ENCODE assay signal across 1 cellular context in genomic region chr5:176588297-176588696, GRCh38.
TF ChIP-seq lines count a peak whose summit lies in the region.

No MANE protein-coding gene starts in this region.

TF ChIP-seq in HEK293, 187 proteins besides CTCF, POLR2A, EP300 and RAD21 (continued from another document and continues in another):
- TF ChIP-seq ZNF341 (tag by site-specific recombination; IDR thresholded peaks at IDR 0.05; ENCODE audit: low read depth) (no peak), MYNN (tag by site-specific recombination; IDR thresholded peaks at IDR 0.05; ENCODE audit: borderline replicate concordance) (no peak), ZNF701 (tag by site-specific recombination; IDR thresholded peaks at IDR 0.05) (no peak), ZNF202 (tag by site-specific recombination; IDR thresholded peaks at IDR 0.05; ENCODE audit: borderline replicate concordance) (no peak), ZNF266 (tag by site-specific recombination; IDR thresholded peaks at IDR 0.05; ENCODE audit: low read depth) (no peak), REPIN1 (tag by site-specific recombination; IDR thresholded peaks at IDR 0.05; ENCODE audit: low read depth) (no peak), SALL2 (tag by site-specific recombination; IDR thresholded peaks at IDR 0.05; ENCODE audit: borderline replicate concordance) (no peak), ZIC2 (tag by site-specific recombination; IDR thresholded peaks at IDR 0.05) (no peak), KLF8 (tag by site-specific recombination; IDR thresholded peaks at IDR 0.05) (no peak), PRDM2 (tag by site-specific recombination; IDR thresholded peaks at IDR 0.05; ENCODE audit: borderline replicate concordance) (no peak), ELK4 (IDR thresholded peaks at IDR 0.05; ENCODE audit: borderline replicate concordance, low read depth, low read length) (no peak), BCL6B (tag by site-specific recombination; IDR thresholded peaks at IDR 0.05) (0 out of 2 replicates have a peak, but pooled peaks have one; percentile 15), SP2 (tag by site-specific recombination; IDR thresholded peaks at IDR 0.05) (no peak), ZNF621 (tag by site-specific recombination; IDR thresholded peaks at IDR 0.05) (no peak), ZNF391 (tag by site-specific recombination; IDR thresholded peaks at IDR 0.05; ENCODE audit: borderline replicate concordance, low read depth) (no peak), ZNF184 (tag by site-specific recombination; IDR thresholded peaks at IDR 0.05) (no peak), ZNF777 (tag by site-specific recombination; IDR thresholded peaks at IDR 0.05; ENCODE audit: borderline replicate concordance) (no peak), ZNF792 (tag by site-specific recombination; IDR thresholded peaks at IDR 0.05) (no peak), ZNF366 (tag by site-specific recombination; conservative IDR thresholded peaks at IDR 0.05) (no peak), ZNF785 (tag by site-specific recombination; IDR thresholded peaks at IDR 0.05) (peak; percentile 62; the same call in 1 of the 2 replicates), ZNF398 (tag by site-specific recombination; IDR thresholded peaks at IDR 0.05) (peak; percentile 32), KLF9 (tag by site-specific recombination; IDR thresholded peaks at IDR 0.05; ENCODE audit: low read depth) (no peak), ZNF654 (tag by site-specific recombination; IDR thresholded peaks at IDR 0.05; ENCODE audit: low read depth) (no peak), ZBTB8A (tag by site-specific recombination; IDR thresholded peaks at IDR 0.05) (no peak), ZNF585B (tag by site-specific recombination; IDR thresholded peaks at IDR 0.05) (no peak), TCF7L2 (IDR thresholded peaks at IDR 0.05; ENCODE audit: borderline replicate concordance, low read depth, low read length) (no peak), ZNF354C (tag by site-specific recombination; IDR thresholded peaks at IDR 0.05; ENCODE audit: borderline replicate concordance, low read depth) (0 out of 2 replicates have a peak, but pooled peaks have one; percentile 15), ZNF624 (tag by site-specific recombination; IDR thresholded peaks at IDR 0.05) (no peak), GLIS2 (tag by site-specific recombination; IDR thresholded peaks at IDR 0.05) (no peak), ZNF48 (tag by site-specific recombination; IDR thresholded peaks at IDR 0.05) (no peak), OVOL3 (tag by site-specific recombination; IDR thresholded peaks at IDR 0.05) (no peak), ZNF324 (tag by site-specific recombination; IDR thresholded peaks at IDR 0.05) (no peak), ZNF544 (tag by site-specific recombination; IDR thresholded peaks at IDR 0.05) (no peak), ZNF146 (tag by site-specific recombination; IDR thresholded peaks at IDR 0.05) (no peak), ZNF639 (tag by site-specific recombination; IDR thresholded peaks at IDR 0.05) (no peak), ZNF843 (tag by site-specific recombination; IDR thresholded peaks at IDR 0.05) (no peak), ZNF114 (tag by site-specific recombination; IDR thresholded peaks at IDR 0.05) (no peak), ZNF830 (tag by site-specific recombination; IDR thresholded peaks at IDR 0.05; ENCODE audit: low read depth) (no peak), ZBTB10 (tag by site-specific recombination; IDR thresholded peaks at IDR 0.05) (no peak), KLF1 (tag by site-specific recombination; IDR thresholded peaks at IDR 0.05) (0 out of 2 replicates have a peak, but pooled peaks have one; percentile 11), FEZF1 (tag by site-specific recombination; IDR thresholded peaks at IDR 0.05) (no peak), INSM2 (tag by site-specific recombination; IDR thresholded peaks at IDR 0.05) (no peak), ZNF473 (tag by site-specific recombination; IDR thresholded peaks at IDR 0.05) (no peak), ZNF76 (tag by site-specific recombination; IDR thresholded peaks at IDR 0.05; ENCODE audit: borderline replicate concordance, low read depth) (no peak), GLIS1 (tag by site-specific recombination; IDR thresholded peaks at IDR 0.05) (no peak), ZNF19 (tag by site-specific recombination; IDR thresholded peaks at IDR 0.05; ENCODE audit: low read depth) (no peak), ZNF747 (tag by site-specific recombination; IDR thresholded peaks at IDR 0.05) (no peak; the same call in 1 of the 2 replicates), SP3 (tag by site-specific recombination; IDR thresholded peaks at IDR 0.05) (no peak), ZNF423 (tag by site-specific recombination; IDR thresholded peaks at IDR 0.05) (no peak), WT1 (tag by site-specific recombination; IDR thresholded peaks at IDR 0.05) (no peak), ZFP37 (tag by site-specific recombination; IDR thresholded peaks at IDR 0.05) (no peak), ZNF23 (tag by site-specific recombination; IDR thresholded peaks at IDR 0.05; ENCODE audit: borderline replicate concordance) (0 out of 2 replicates have a peak, but pooled peaks have one; percentile 15), ZBTB26 (tag by site-specific recombination; optimal IDR thresholded peaks at IDR 0.05) (no peak), ZNF677 (tag by site-specific recombination; IDR thresholded peaks at IDR 0.05) (no peak), ZNF121 (tag by site-specific recombination; IDR thresholded peaks at IDR 0.05) (no peak)
